8 cellular contexts compared by ENCODE assay signal in genomic region chrX:40153335-40154221, GRCh38. TPM values are rescaled to one million over a fixed set of nuclear protein-coding genes. Genes with fewer than 3 reads are reported as not detected.
DNase-seq lines count a peak whose midpoint lies in the region; ATAC-seq and FAIRE-seq lines count a peak whose summit lies in the region.

No MANE protein-coding gene starts in this region.

- peaks cover 2% of the 10 kb centered on the region for H3K4me1 ChIP-seq in adipocyte (ENCODE audit: control insufficient read depth, insufficient read depth, low read length)

- peak; percentile 80 for DNase-seq in activated CD8-positive, alpha-beta memory T cell treated with anti-CD3 and anti-CD28 coated beads for 24 hours
- DNase-seq in activated CD8-positive, alpha-beta memory T cell treated with anti-CD3 and anti-CD28 coated beads, Interleukin-2, amount 50 U/mL, for 48 hours: no peak
- DNase-seq in RCC 7860 (ENCODE audit: low spot score) (peak; percentile 41), adipocyte (ENCODE audit: low read depth) (peak; percentile 52), left ventricle myocardium superior (peak; percentile 74), putamen (ENCODE audit: low spot score) (peak; percentile 71)

- peak overlapping the region; percentile 67 for H3K4me3 ChIP-seq in adipocyte (ENCODE audit: low read length)

- intact Hi-C loops in left ventricle myocardium superior (cut with micrococcal nuclease): no loop called here

- H3K9me3 ChIP-seq in adipocyte (ENCODE audit: control insufficient read depth, low read length): no peaks in the 10 kb centered on the region

- peak; percentile 37 for ATAC-seq in HG03103 (IDR thresholded peaks at IDR 0.05; ENCODE audit: low read depth, unreplicated experiment)
- peak; percentile 34 for ATAC-seq in left ventricle myocardium superior
- ATAC-seq in HG03442 (IDR thresholded peaks at IDR 0.05; ENCODE audit: unreplicated experiment): no peak

- H3K36me3 ChIP-seq in adipocyte (ENCODE audit: control insufficient read depth, insufficient read depth, low read length, severe bottlenecking): no peaks in the 10 kb centered on the region

- peak overlapping the region; percentile 49 for H3K9ac ChIP-seq in adipocyte (ENCODE audit: low read length)

- no peak for FAIRE-seq in RCC 7860 (lab: Jason Lieb, UNC)

- peaks cover 33% of the 10 kb centered on the region for H3K27me3 ChIP-seq in adipocyte (replicated peaks; ENCODE audit: control insufficient read depth, insufficient read depth, low read length)

RNA-seq across cellular contexts. Expression of gene BCOR, which starts 55.8 kb away (rescaled TPM):
- total RNA-seq in left ventricle myocardium superior: 16.4 TPM
